Comparison of ENCODE assay signal across 14 cellular contexts in the genomic region with DNA sequence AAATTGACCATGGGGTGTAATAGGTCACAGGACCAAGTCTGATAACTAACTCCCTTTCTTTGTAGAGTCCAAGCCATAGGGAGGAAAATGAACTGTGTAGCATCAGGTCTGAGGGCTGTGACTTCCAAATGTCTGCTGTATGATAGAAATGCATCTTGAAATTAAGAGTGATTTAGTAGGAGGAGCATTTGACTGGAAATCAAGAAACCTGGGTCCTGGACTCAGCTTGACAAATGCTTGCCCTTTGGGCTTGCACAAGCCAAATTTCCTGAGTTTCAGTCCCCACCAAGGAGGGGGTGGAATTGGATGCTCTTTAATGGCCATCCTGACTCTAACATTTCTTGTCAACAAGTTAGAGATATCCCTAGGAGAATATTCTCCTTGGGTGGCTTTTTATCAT.
DNase-seq lines count a peak whose midpoint lies in the region; ATAC-seq, FAIRE-seq and TF ChIP-seq lines count a peak whose summit lies in the region.
"Had no signal": no experiment of that assay in that cellular context is flagged by ENCODE, and none has a peak within 500 bp of the region (broad histone marks: within the 10 kb centered on the region; RNA-seq: fewer than 3 reads in every experiment).

No MANE protein-coding gene starts in this region.

- no peak for TF ChIP-seq CTCF in SK-N-SH (IDR thresholded peaks at IDR 0.05)
- no peak for TF ChIP-seq CTCF in endothelial cell of umbilical vein (IDR thresholded peaks at IDR 0.05; ENCODE audit: extremely low read depth in 1 of 2, insufficient read depth in 1 of 2, low read depth in 1 of 2, low read length in 2 of 2)
- TF ChIP-seq CTCF in suprapubic skin (IDR thresholded peaks at IDR 0.05): no peak

- no peak for TF ChIP-seq POLR2A in endothelial cell of umbilical vein (IDR thresholded peaks at IDR 0.05; ENCODE audit: low read depth, low read length)
- TF ChIP-seq POLR2A in suprapubic skin (IDR thresholded peaks at IDR 0.05): no peak

- H3K4ac ChIP-seq in mesenchymal stem cell (ENCODE audit: low read depth in 1 of 2, low read length in 2 of 2): no peak overlapping the region

- no peak overlapping the region for H3K18ac ChIP-seq in mesenchymal stem cell (ENCODE audit: low read depth in 1 of 2, low read length in 2 of 2)

- BruUV-seq in endothelial cell of umbilical vein (replicated peaks; lab: Mats Ljungman, UMichigan): no TSS peak

- TF ChIP-seq RAD21 in SK-N-SH (IDR thresholded peaks at IDR 0.05; ENCODE audit: low read length): no peak

- CTCF ChIA-PET in SK-N-SH (lab: Yijun Ruan, JAX) (interaction anchor here (0.6 to 2.1 kb wide), 15 partner anchors 9 to 593 kb away, joined by 3 to 14 read pairs (median 4); no protein-coding TSS in a partner anchor), endothelial cell of umbilical vein (lab: Charles Lee) (interaction anchor here (0.7 to 3.0 kb wide), 20 partner anchors 12 to 503 kb away, joined by 3 to 16 read pairs (median 5); no protein-coding TSS in a partner anchor), HEK293T (lab: Yijun Ruan, JAX) (no interaction called here)

- no peak overlapping the region for H4K8ac ChIP-seq in mesenchymal stem cell (ENCODE audit: low read length)

- peaks cover 3% of the 10 kb centered on the region for H3F3A ChIP-seq in SK-N-SH (replicated peaks; ENCODE audit: insufficient read depth)

- peak overlapping the region; percentile 48 to 58; a peak in 3 of 4 replicates for H3K4me3 ChIP-seq in SK-N-SH (ENCODE audit: low read depth in 2 of 2, low read length in 1 of 2)
- peak overlapping the region; percentile 53 to 97 (median 56) for H3K4me3 ChIP-seq in endothelial cell of umbilical vein (replicated peaks in 1 of 3; ENCODE audit: insufficient read depth in 1 of 3, low read depth in 1 of 3, low read length in 3 of 3)
- peak overlapping the region in 1 of 2 experiments; percentile 97 for H3K4me3 ChIP-seq in mesenchymal stem cell (ENCODE audit: insufficient read depth in 1 of 2, low read depth in 1 of 2, low read length in 2 of 2)
- H3K4me3 ChIP-seq in suprapubic skin: peak overlapping the region; percentile 37
- H3K4me3 ChIP-seq: GM23338 had no signal

- no peak overlapping the region for H3K23ac ChIP-seq in mesenchymal stem cell (ENCODE audit: low read length in 2 of 2)

- dilution Hi-C loops in endothelial cell of umbilical vein (cut with MboI; ENCODE audit: extremely low pct_ligation_motif_present, low sequenced_read_pairs): no loop called here

- no peaks in the 10 kb centered on the region for H3K9me3 ChIP-seq in SK-N-SH
- H3K9me3 ChIP-seq in endothelial cell of umbilical vein (replicated peaks; ENCODE audit: control insufficient read depth, insufficient read depth, low read length): no peaks in the 10 kb centered on the region
- no peaks in the 10 kb centered on the region for H3K9me3 ChIP-seq in mesenchymal stem cell (ENCODE audit: control insufficient read depth, low read length)
- H3K9me3 ChIP-seq in suprapubic skin: no peaks in the 10 kb centered on the region

- no peaks in the 10 kb centered on the region for H3K9me1 ChIP-seq in endothelial cell of umbilical vein (replicated peaks; ENCODE audit: control insufficient read depth, extremely low read depth, insufficient read depth, low read length)

- H2AK5ac ChIP-seq in mesenchymal stem cell (ENCODE audit: low read length, severe bottlenecking): no peak overlapping the region

- H3K4me1 ChIP-seq in SK-N-SH (ENCODE audit: control insufficient read depth in 1 of 2, insufficient read depth in 2 of 2, low read depth in 1 of 2, low read length in 1 of 2): peaks cover 18 to 37% of the 10 kb centered on the region in 2 experiments
- H3K4me1 ChIP-seq in endothelial cell of umbilical vein (ENCODE audit: control insufficient read depth, extremely low read depth, insufficient read depth, low read length): peaks cover 71% of the 10 kb centered on the region
- H3K4me1 ChIP-seq in mesenchymal stem cell (ENCODE audit: control insufficient read depth, insufficient read depth, low read depth, low read length): peaks cover 7% of the 10 kb centered on the region
- H3K4me1 ChIP-seq in suprapubic skin: peaks cover 21% of the 10 kb centered on the region

- H2BK120ac ChIP-seq in mesenchymal stem cell (ENCODE audit: low read depth, low read length): no peak overlapping the region

- H4K20me1 ChIP-seq in SK-N-SH (ENCODE audit: insufficient read depth) (no peaks in the 10 kb centered on the region), endothelial cell of umbilical vein (replicated peaks; ENCODE audit: control insufficient read depth, extremely low read depth, insufficient read depth, low read length) (no peaks in the 10 kb centered on the region)

- H3K14ac ChIP-seq in mesenchymal stem cell (ENCODE audit: low read length in 2 of 2): no peak overlapping the region

- ATAC-seq in GM19328 (IDR thresholded peaks at IDR 0.05; ENCODE audit: unreplicated experiment): no peak
- no peak for ATAC-seq in GM19395 (IDR thresholded peaks at IDR 0.05; ENCODE audit: unreplicated experiment)
- ATAC-seq: left colon had no signal

- peak overlapping the region; percentile 73 for H3K9ac ChIP-seq in SK-N-SH
- H3K9ac ChIP-seq in endothelial cell of umbilical vein (replicated peaks; ENCODE audit: extremely low read depth, insufficient read depth, low read length): peak overlapping the region; percentile 94
- peak overlapping the region; percentile 94 for H3K9ac ChIP-seq in mesenchymal stem cell (ENCODE audit: low read length)

- POLR2A ChIA-PET in SK-N-SH (lab: Yijun Ruan, JAX): interaction anchor here (0.9 to 1.9 kb wide), 3 partner anchors 66 to 129 kb away, joined by 3 to 4 read pairs (median 4); no protein-coding TSS in a partner anchor
- POLR2A ChIA-PET in endothelial cell of umbilical vein (lab: Charles Lee): interaction anchor here (2.4 kb wide), 1 partner anchor 29 kb away, joined by 9 read pairs; no protein-coding TSS in a partner anchor
- POLR2A ChIA-PET in HEK293T (lab: Yijun Ruan, JAX): no interaction called here

- H3K79me1 ChIP-seq in mesenchymal stem cell (replicated peaks; ENCODE audit: low read length, poor library complexity, severe bottlenecking): no peaks in the 10 kb centered on the region

- DNase-seq in SK-N-SH (no peak), endothelial cell of umbilical vein (ENCODE audit: low read depth, low spot score) (no peak), mesenchymal stem cell (no peak), suprapubic skin (ENCODE audit: low spot score in 2 of 2) (no peak), HEK293T (ENCODE audit: extremely low spot score) (no peak), urothelium cell line (ENCODE audit: low spot score) (no peak)
- DNase-seq: activated naive CD4-positive, alpha-beta T cell; CD8-positive, alpha-beta T cell; left colon; stimulated activated CD4-positive, alpha-beta T cell treated with anti-CD3 and anti-CD28 coated beads, Interleukin-1b, Interleukin-23, amount 100 ng/mL, for 48 hours had no signal

- TF ChIP-seq EP300 in SK-N-SH (IDR thresholded peaks at IDR 0.05; ENCODE audit: borderline replicate concordance in 1 of 2, low read depth in 1 of 2, low read length in 1 of 2): no peak
- no peak for TF ChIP-seq EP300 in suprapubic skin (IDR thresholded peaks at IDR 0.05)

- H4K91ac ChIP-seq in mesenchymal stem cell (ENCODE audit: low read length): no peak overlapping the region

- H3K36me3 ChIP-seq in SK-N-SH (replicated peaks in 1 of 2; ENCODE audit: control insufficient read depth in 1 of 2, insufficient read depth in 2 of 2, low read length in 1 of 2): peaks cover 0 to 5% of the 10 kb centered on the region in 2 experiments
- no peaks in the 10 kb centered on the region for H3K36me3 ChIP-seq in endothelial cell of umbilical vein (ENCODE audit: control insufficient read depth in 2 of 2, extremely low read depth in 1 of 2, insufficient read depth in 2 of 2, low read length in 2 of 2)
- H3K36me3 ChIP-seq in mesenchymal stem cell (ENCODE audit: control insufficient read depth in 1 of 2, insufficient read depth in 2 of 2, low read depth in 1 of 2, low read length in 2 of 2): peaks cover 0 to 17% of the 10 kb centered on the region in 2 experiments
- H3K36me3 ChIP-seq in suprapubic skin: no peaks in the 10 kb centered on the region

- H2BK5ac ChIP-seq in mesenchymal stem cell (ENCODE audit: low read depth, low read length, poor library complexity, severe bottlenecking): no peak overlapping the region

- H2BK15ac ChIP-seq in mesenchymal stem cell (ENCODE audit: low read depth, poor library complexity, severe bottlenecking): no peak overlapping the region

- H2BK12ac ChIP-seq in mesenchymal stem cell (ENCODE audit: low read length in 2 of 2): peak overlapping the region in 1 of 2 experiments; percentile 19

- no peaks in the 10 kb centered on the region for H3K9me2 ChIP-seq in SK-N-SH

- no peaks in the 10 kb centered on the region for H3K27me3 ChIP-seq in SK-N-SH (ENCODE audit: insufficient read depth)
- no peaks in the 10 kb centered on the region for H3K27me3 ChIP-seq in endothelial cell of umbilical vein (ENCODE audit: control insufficient read depth in 2 of 2, insufficient read depth in 2 of 2, low read length in 2 of 2)
- no peaks in the 10 kb centered on the region for H3K27me3 ChIP-seq in mesenchymal stem cell (ENCODE audit: control insufficient read depth in 1 of 2, insufficient read depth in 1 of 2, low read length in 2 of 2)
- no peaks in the 10 kb centered on the region for H3K27me3 ChIP-seq in suprapubic skin

- H2AFZ ChIP-seq in SK-N-SH (ENCODE audit: low read depth) (peak overlapping the region; percentile 86), endothelial cell of umbilical vein (ENCODE audit: low read depth, low read length) (no peak overlapping the region), mesenchymal stem cell (ENCODE audit: low read depth, low read length) (no peak overlapping the region)

- peak overlapping the region; percentile 94 to 96 for H3K27ac ChIP-seq in SK-N-SH (ENCODE audit: low read depth in 2 of 2, low read length in 1 of 2)
- peak overlapping the region; percentile 93 for H3K27ac ChIP-seq in endothelial cell of umbilical vein (ENCODE audit: insufficient read depth, low read depth, low read length)
- H3K27ac ChIP-seq in mesenchymal stem cell (ENCODE audit: low read length, poor library complexity, severe bottlenecking): no peak overlapping the region
- H3K27ac ChIP-seq in suprapubic skin: no peak overlapping the region

- peak overlapping the region; percentile 83 for H3K4me2 ChIP-seq in SK-N-SH
- H3K4me2 ChIP-seq in endothelial cell of umbilical vein (ENCODE audit: insufficient read depth, low read length): peak overlapping the region; percentile 98
- H3K4me2 ChIP-seq in mesenchymal stem cell (ENCODE audit: low read length, poor library complexity, severe bottlenecking): no peak overlapping the region
- H3K4me2 ChIP-seq: GM23338 had no signal

- intact Hi-C loops in endothelial cell of umbilical vein (cut with micrococcal nuclease): loop anchor here (5.0 kb wide), 1 partner anchor 249 kb away; a partner anchor contains a TSS

- H3K79me2 ChIP-seq in SK-N-SH (ENCODE audit: insufficient read depth) (no peaks in the 10 kb centered on the region), endothelial cell of umbilical vein (ENCODE audit: control insufficient read depth, insufficient read depth, low read length) (peaks cover 61% of the 10 kb centered on the region)

- FAIRE-seq in endothelial cell of umbilical vein (lab: Jason Lieb, UNC): no peak
- FAIRE-seq in urothelium cell line (lab: Jason Lieb, UNC): no peak
- FAIRE-seq: TTC549 had no signal

TF ChIP-seq in HEK293T, 16 proteins besides CTCF, POLR2A, EP300 and RAD21 (continues in another document):
- TF ChIP-seq FOXM1 (IDR thresholded peaks at IDR 0.05; ENCODE audit: borderline replicate concordance): no peak
- TF ChIP-seq HDGF (IDR thresholded peaks at IDR 0.05; ENCODE audit: borderline replicate concordance): no peak

Comparison
In these comparisons a context has a peak if more than half of its experiments do, and no peak if none do; other contexts are left out.
1. H3K27ac ChIP-seq: peak in SK-N-SH (2 of 2) and endothelial cell of umbilical vein (single experiment); none in mesenchymal stem cell (single experiment) and suprapubic skin (single experiment).
2. Peak in every context shown above with its lines, with median percentiles within 50 percentile points of each other: H3K9ac ChIP-seq.